In genomic region chr20:41696428-41696827, GRCh38 we compare ENCODE assay signal across 30 cellular contexts.
DNase-seq lines count a peak whose midpoint lies in the region; ATAC-seq and TF ChIP-seq lines count a peak whose summit lies in the region.
"Had no signal": no experiment of that assay in that cellular context is flagged by ENCODE, and none has a peak within 500 bp of the region (broad histone marks: within the 10 kb centered on the region; RNA-seq: fewer than 3 reads in every experiment).

No MANE protein-coding gene starts in this region.

- H3K36me3 Mint-ChIP-seq in CD4-positive, alpha-beta T cell (ENCODE audit: low read depth), result peaks cover 6% of the 10 kb centered on the region
- peaks cover 13% of the 10 kb centered on the region for H3K36me3 Mint-ChIP-seq in dendritic cell treated with granulocyte-macrophage colony-stimulating factor and Interleukin-4, amounts not matched to agents 40 ng/mL and 50 ng/mL, for 4 days (ENCODE audit: low read depth)
- H3K36me3 Mint-ChIP-seq: neural progenitor cell; stimulated activated effector memory CD8-positive, alpha-beta T cell treated with anti-CD3 and anti-CD28 coated beads, Interleukin-12 subunit alpha, Interleukin-12 subunit beta, amount 100 ng/mL, for 72 hours had no signal

- intact Hi-C loops in CD4-positive, alpha-beta T cell (cut with DNase I, micrococcal nuclease), result loop anchor here (10.0 kb wide), 2 partner anchors 562 to 1488 kb away; partner anchors contain the start of genes PLCG1 (in 1 of the 2) and PTPRT (in 1 of the 2)
- intact Hi-C loops in dendritic cell treated with granulocyte-macrophage colony-stimulating factor and Interleukin-4, amounts not matched to agents 40 ng/mL and 50 ng/mL, for 4 days (cut with micrococcal nuclease), result no loop called here
- intact Hi-C loops in tibial artery (cut with DNase I; ENCODE audit: low total_unique reads), result loop anchor here (10.0 kb wide), 1 partner anchor 182 kb away; no protein-coding TSS in a partner anchor

- no peaks in the 10 kb centered on the region for H3K9me3 Mint-ChIP-seq in CD4-positive, alpha-beta T cell
- no peaks in the 10 kb centered on the region for H3K9me3 Mint-ChIP-seq in dendritic cell treated with granulocyte-macrophage colony-stimulating factor and Interleukin-4, amounts not matched to agents 40 ng/mL and 50 ng/mL, for 4 days
- H3K9me3 Mint-ChIP-seq: activated naive CD8-positive, alpha-beta T cell treated with anti-CD3 and anti-CD28 coated beads for 36 hours; activated T-helper 2 cell treated with anti-CD3 and anti-CD28 coated beads, Interferon-gamma antibody, Interleukin-2, Interleukin-4, amounts not matched to agents 10 μg/mL and 5 μg/mL and 100 μg/mL, durations not matched to agents 14 hours and 24 hours and 36 hours; neural progenitor cell; stimulated activated effector memory CD8-positive, alpha-beta T cell treated with anti-CD3 and anti-CD28 coated beads, Interleukin-12 subunit alpha, Interleukin-12 subunit beta, amount 100 ng/mL, for 72 hours had no signal

- H3K27ac Mint-ChIP-seq in CD4-positive, alpha-beta T cell, result no peak overlapping the region
- H3K27ac Mint-ChIP-seq in dendritic cell treated with granulocyte-macrophage colony-stimulating factor and Interleukin-4, amounts not matched to agents 40 ng/mL and 50 ng/mL, for 4 days, result peak overlapping the region; percentile 63
- H3K27ac Mint-ChIP-seq: activated T-helper 2 cell treated with anti-CD3 and anti-CD28 coated beads, Interferon-gamma antibody, Interleukin-2, Interleukin-4, amounts not matched to agents 10 μg/mL and 5 μg/mL and 100 μg/mL, durations not matched to agents 14 hours and 24 hours and 36 hours; neural progenitor cell; stimulated activated effector memory CD8-positive, alpha-beta T cell treated with anti-CD3 and anti-CD28 coated beads, Interleukin-12 subunit alpha, Interleukin-12 subunit beta, amount 100 ng/mL, for 72 hours had no signal

- no peak for TF ChIP-seq CTCF in CD4-positive, alpha-beta T cell (IDR thresholded peaks at IDR 0.05)
- no peak for TF ChIP-seq CTCF in tibial artery (IDR thresholded peaks at IDR 0.05)

- H3K36me3 ChIP-seq in mesodermal cell (ENCODE audit: control insufficient read depth, insufficient read depth, low read length), result no peaks in the 10 kb centered on the region
- no peaks in the 10 kb centered on the region for H3K36me3 ChIP-seq in tibial artery
- H3K36me3 ChIP-seq: BE2C, neural progenitor cell, upper lobe of right lung had no signal

- H3K4me1 ChIP-seq in mesodermal cell (ENCODE audit: control insufficient read depth, insufficient read depth, low read length, poor library complexity, severe bottlenecking), result peaks cover 5% of the 10 kb centered on the region
- H3K4me1 ChIP-seq in tibial artery, result peaks cover 0 to 11% (median 4%) of the 10 kb centered on the region in 4 donors
- H3K4me1 ChIP-seq: neural progenitor cell had no signal

- H3K4me3 ChIP-seq in mesodermal cell (ENCODE audit: extremely low read depth, insufficient read depth, low read length, poor library complexity, severe bottlenecking) (no peak overlapping the region), tibial artery (no peak overlapping the region)
- H3K4me3 ChIP-seq: lung, neural progenitor cell, upper lobe of right lung had no signal

- no peaks in the 10 kb centered on the region for H3K27me3 ChIP-seq in CD4-positive, alpha-beta T cell (ENCODE audit: control insufficient read depth, insufficient read depth, low read length)
- no peaks in the 10 kb centered on the region for H3K27me3 ChIP-seq in tibial artery
- H3K27me3 ChIP-seq: BE2C, neural progenitor cell, upper lobe of right lung had no signal

- WGBS in mesodermal cell (ENCODE audit: insufficient coverage in 2 of 2), 2 experiments, result 79 to 82% methylated on average over 3 of the region's 3 CpGs

- H3K27ac ChIP-seq in CD4-positive, alpha-beta T cell (ENCODE audit: low read depth, low read length), result no peak overlapping the region
- H3K27ac ChIP-seq in mesodermal cell (ENCODE audit: low read depth, low read length, severe bottlenecking) (peak overlapping the region; percentile 62), tibial artery (no peak overlapping the region)
- H3K27ac ChIP-seq: neural progenitor cell, parathyroid adenoma, upper lobe of right lung had no signal

- H3K27me3 Mint-ChIP-seq in CD4-positive, alpha-beta T cell, result peaks cover 5% of the 10 kb centered on the region
- peaks cover 17% of the 10 kb centered on the region for H3K27me3 Mint-ChIP-seq in dendritic cell treated with granulocyte-macrophage colony-stimulating factor and Interleukin-4, amounts not matched to agents 40 ng/mL and 50 ng/mL, for 4 days

- POLR2A ChIA-PET in CD4-positive, alpha-beta T cell (lab: Charles Lee), result no interaction called here

- no peak for DNase-seq in CD4-positive, alpha-beta T cell
- DNase-seq in OCI-M1 (lab: John Stamatoyannopoulos, UW) (peak; percentile 78), activated gamma-delta T cell (lab: John Stamatoyannopoulos, UW) (no peak), tibial artery (no peak)
- DNase-seq: activated CD4-positive, alpha-beta T cell treated with anti-CD3 and anti-CD28 coated beads, Interleukin-2, amount 50 U/mL, for 48 hours; activated CD4-positive, CD25-positive, alpha-beta regulatory T cell; activated naive CD8-positive, alpha-beta T cell treated with anti-CD3 and anti-CD28 coated beads for 36 hours; BE2C; DMS79; effector CD4-positive, alpha-beta T cell; GF-D8; HCEC 1CT; Kasumi-1; NCI-H1105; NCI-H1930; NCI-H2227 treated with DMSO at 0.1 percent for 48 hours; NCI-H526 treated with DMSO at 0.1 percent for 48 hours; SHP77; stimulated activated CD4-positive, alpha-beta T cell treated with anti-CD3 and anti-CD28 coated beads, Interleukin-4, amount 100 ng/mL, for 24 hours; substantia nigra; upper lobe of right lung had no signal

- peaks cover 27% of the 10 kb centered on the region for H3K4me1 Mint-ChIP-seq in CD4-positive, alpha-beta T cell (ENCODE audit: low read depth)
- H3K4me1 Mint-ChIP-seq in dendritic cell treated with granulocyte-macrophage colony-stimulating factor and Interleukin-4, amounts not matched to agents 40 ng/mL and 50 ng/mL, for 4 days (ENCODE audit: low read depth), result peaks cover 34% of the 10 kb centered on the region

- no peak for ATAC-seq in CD4-positive, alpha-beta T cell (ENCODE audit: poor library complexity)
- ATAC-seq in GM21423 (IDR thresholded peaks at IDR 0.05; ENCODE audit: unreplicated experiment) (no peak), HG03521 (IDR thresholded peaks at IDR 0.05; ENCODE audit: unreplicated experiment) (no peak)
- ATAC-seq: stimulated activated effector memory CD8-positive, alpha-beta T cell treated with anti-CD3 and anti-CD28 coated beads, Interleukin-12 subunit alpha, Interleukin-12 subunit beta, amount 100 ng/mL, for 72 hours; upper lobe of right lung had no signal

- peak overlapping the region; percentile 16 for H3K4me3 Mint-ChIP-seq in CD4-positive, alpha-beta T cell
- H3K4me3 Mint-ChIP-seq in dendritic cell treated with granulocyte-macrophage colony-stimulating factor and Interleukin-4, amounts not matched to agents 40 ng/mL and 50 ng/mL, for 4 days, result no peak overlapping the region
- H3K4me3 Mint-ChIP-seq: activated naive CD8-positive, alpha-beta T cell treated with anti-CD3 and anti-CD28 coated beads for 36 hours; neural progenitor cell; stimulated activated effector memory CD8-positive, alpha-beta T cell treated with anti-CD3 and anti-CD28 coated beads, Interleukin-12 subunit alpha, Interleukin-12 subunit beta, amount 100 ng/mL, for 72 hours had no signal

- CTCF ChIA-PET in CD4-positive, alpha-beta T cell (lab: Charles Lee), result no interaction called here

- H3K9me3 ChIP-seq in CD4-positive, alpha-beta T cell (ENCODE audit: control insufficient read depth, low read length), result no peaks in the 10 kb centered on the region
- H3K9me3 ChIP-seq in mesodermal cell (ENCODE audit: control insufficient read depth, low read length), result no peaks in the 10 kb centered on the region
- no peaks in the 10 kb centered on the region for H3K9me3 ChIP-seq in tibial artery
- H3K9me3 ChIP-seq: BE2C, upper lobe of right lung had no signal
